ENCODE assay signal across 22 cellular contexts in the genomic region with DNA sequence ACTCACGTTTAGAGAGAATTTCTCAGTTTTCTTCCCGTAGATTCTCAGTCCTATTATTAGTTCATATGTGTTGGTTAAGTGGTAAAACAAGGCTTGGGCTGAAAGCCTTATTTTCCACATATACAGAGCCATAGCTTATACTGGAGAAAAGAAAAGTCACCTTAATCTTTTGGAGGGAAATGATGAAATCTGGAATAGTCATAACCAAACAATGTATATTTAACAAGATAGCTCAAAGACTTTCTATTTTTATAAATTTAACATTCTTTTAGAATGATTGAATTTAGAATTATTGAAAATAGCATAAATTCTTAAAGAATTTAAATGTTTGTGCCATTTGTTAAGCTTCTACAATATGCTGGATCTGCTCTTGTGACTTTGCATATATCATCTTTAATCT.
DNase-seq lines count a peak whose midpoint lies in the region; ATAC-seq and TF ChIP-seq lines count a peak whose summit lies in the region.
"Had no signal": no experiment of that assay in that cellular context is flagged by ENCODE, and none has a peak within 500 bp of the region (broad histone marks: within the 10 kb centered on the region; RNA-seq: fewer than 3 reads in every experiment).

No MANE protein-coding gene starts in this region.

- ATAC-seq in aorta (ENCODE audit: low FRiP score) (no peak), HG03045 (IDR thresholded peaks at IDR 0.05; ENCODE audit: unreplicated experiment) (no peak)
- ATAC-seq: GM12878 had no signal

- no peaks in the 10 kb centered on the region for H3K36me3 Mint-ChIP-seq in glutamatergic neuron (ENCODE audit: unreplicated experiment)

- DNase-seq in HS-27A (ENCODE audit: low read depth) = peak; percentile 23
- peak; percentile 33 for DNase-seq in adipocyte (ENCODE audit: low read depth)
- DNase-seq in fibroblast of the aortic adventitia (ENCODE audit: low read depth) = peak; percentile 53
- DNase-seq in glutamatergic neuron = no peak
- DNase-seq in aorta = no peak
- DNase-seq in midbrain (lab: John Stamatoyannopoulos, UW) = no peak
- DNase-seq: Caco-2; CD4-positive, alpha-beta T cell; Kasumi-1; MM.1S; NCI-H1092; NCI-H1436 treated with DMSO at 0.1 percent for 48 hours; NCI-H2029; NCI-H2171; NCI-H446; NCI-H774; OCI-M1; SHP77 treated with DMSO at 0.1 percent for 48 hours had no signal

- H2AFZ ChIP-seq in ACC112 (ENCODE audit: low read length, unreplicated experiment) = no peak overlapping the region

- 36 to 50% methylated on average over 2 of the region's 2 CpGs for WGBS in aorta, 2 donors

- H3K27me3 Mint-ChIP-seq in glutamatergic neuron (ENCODE audit: unreplicated experiment) = no peaks in the 10 kb centered on the region
- H3K27me3 Mint-ChIP-seq: CD4-positive, alpha-beta T cell had no signal

- peaks cover 35% of the 10 kb centered on the region for H3K4me1 ChIP-seq in ACC112 (ENCODE audit: control insufficient read depth, insufficient read depth, low read length, unreplicated experiment)
- no peaks in the 10 kb centered on the region for H3K4me1 ChIP-seq in adipocyte (ENCODE audit: control insufficient read depth, insufficient read depth, low read length)
- H3K4me1 ChIP-seq in aorta (ENCODE audit: control insufficient read depth in 1 of 2, insufficient read depth in 2 of 2, low read length in 2 of 2) = no peaks in the 10 kb centered on the region
- H3K4me1 ChIP-seq: Caco-2 had no signal

- no peak overlapping the region for H3K4me3 Mint-ChIP-seq in glutamatergic neuron (ENCODE audit: unreplicated experiment)
- H3K4me3 Mint-ChIP-seq: CD4-positive, alpha-beta T cell had no signal

- intact Hi-C loops in aorta (cut with DNase I) = no loop called here

- H3K27ac ChIP-seq in ACC112 (ENCODE audit: low read depth, low read length) (peak overlapping the region; percentile 39), aorta (ENCODE audit: low read depth in 1 of 2, low read length in 2 of 2) (no peak overlapping the region)
- H3K27ac ChIP-seq: HL-60 had no signal

- H3K27ac Mint-ChIP-seq in glutamatergic neuron (ENCODE audit: unreplicated experiment) = no peak overlapping the region
- H3K27ac Mint-ChIP-seq: CD4-positive, alpha-beta T cell had no signal

- H3K27me3 ChIP-seq in ACC112 (ENCODE audit: insufficient read depth, low read length) = no peaks in the 10 kb centered on the region
- no peaks in the 10 kb centered on the region for H3K27me3 ChIP-seq in adipocyte (replicated peaks; ENCODE audit: control insufficient read depth, insufficient read depth, low read length)
- H3K27me3 ChIP-seq in aorta (ENCODE audit: control insufficient read depth in 1 of 2, insufficient read depth in 2 of 2, low read length in 1 of 2) = no peaks in the 10 kb centered on the region

- H3K9ac ChIP-seq in adipocyte (ENCODE audit: low read length) = no peak overlapping the region

- H3K4me3 ChIP-seq in ACC112 (ENCODE audit: low read depth, low read length) (peak overlapping the region; percentile 34; the same call in 1 of the 2 replicates), adipocyte (ENCODE audit: low read length) (no peak overlapping the region), fibroblast of the aortic adventitia (ENCODE audit: low read depth, low read length) (no peak overlapping the region), aorta (ENCODE audit: low read length in 2 of 2) (no peak overlapping the region)
- H3K4me3 ChIP-seq: GM12878 had no signal

- H3K4me1 Mint-ChIP-seq in glutamatergic neuron (ENCODE audit: low read depth, unreplicated experiment) = no peaks in the 10 kb centered on the region

- TF ChIP-seq CTCF in fibroblast of the aortic adventitia (IDR thresholded peaks at IDR 0.05; ENCODE audit: insufficient read depth, low read length) (no peak), glutamatergic neuron (IDR thresholded peaks at IDR 0.05; ENCODE audit: partially characterized antibody, unreplicated experiment) (no peak)

- H3K79me2 ChIP-seq in ACC112 (ENCODE audit: control insufficient read depth, insufficient read depth, low read length, unreplicated experiment) = no peaks in the 10 kb centered on the region

- H3K9me3 ChIP-seq in adipocyte (ENCODE audit: control insufficient read depth, low read length) (no peaks in the 10 kb centered on the region), aorta (ENCODE audit: control insufficient read depth, low read length) (no peaks in the 10 kb centered on the region)
- H3K9me3 ChIP-seq: Caco-2 had no signal

- H3K36me3 ChIP-seq in ACC112 (ENCODE audit: insufficient read depth, low read length) = no peaks in the 10 kb centered on the region
- no peaks in the 10 kb centered on the region for H3K36me3 ChIP-seq in adipocyte (ENCODE audit: control insufficient read depth, insufficient read depth, low read length, severe bottlenecking)
- no peaks in the 10 kb centered on the region for H3K36me3 ChIP-seq in aorta (ENCODE audit: control insufficient read depth in 1 of 2, insufficient read depth in 2 of 2, low read length in 1 of 2)

- no peaks in the 10 kb centered on the region for H3K9me3 Mint-ChIP-seq in glutamatergic neuron (ENCODE audit: unreplicated experiment)

Comparison
In these comparisons a context has a peak if more than half of its experiments do, and no peak if none do; other contexts are left out.
1. DNase-seq: peak in HS-27A (single experiment), adipocyte (single experiment) and fibroblast of the aortic adventitia (single experiment); none in glutamatergic neuron (single experiment), aorta (0 of 2) and midbrain (single experiment).